In the genomic region with DNA sequence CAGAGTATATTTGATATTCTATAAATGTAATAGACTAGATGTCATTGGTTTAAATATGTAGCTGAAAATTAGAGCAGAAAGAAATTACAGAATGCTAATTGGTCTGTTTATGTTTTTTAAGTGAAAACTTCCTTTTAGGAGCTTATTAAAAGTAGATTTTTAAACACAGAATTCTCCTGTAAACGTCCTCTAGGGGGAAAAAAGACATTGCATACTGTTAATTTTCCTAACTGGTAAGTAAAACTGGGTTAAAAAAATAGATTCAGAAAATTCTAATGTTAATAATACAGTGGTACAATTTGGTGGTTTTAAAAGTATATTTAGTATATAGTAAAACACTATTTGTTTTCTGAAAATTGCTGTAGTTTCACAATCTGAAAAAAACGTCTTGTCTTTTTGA, we compare ENCODE assay signal across 16 cellular contexts.
"Had no signal": no experiment of that assay in that cellular context is flagged by ENCODE, and none has a peak within 500 bp of the region (broad histone marks: within the 10 kb centered on the region; RNA-seq: fewer than 3 reads in every experiment).

No MANE protein-coding gene starts in this region.

- FAIRE-seq: endothelial cell of umbilical vein had no signal

- H3K27ac Mint-ChIP-seq: naive thymus-derived CD4-positive, alpha-beta T cell; nephron progenitor cell; stimulated activated naive B cell treated with anti-CD40 and anti-IgM and Interleukin-4, amounts not matched to agents 10 μg/mL and 1 μg/mL and 100 μg/mL, for 72 hours; stimulated activated naive CD8-positive, alpha-beta T cell treated with anti-CD3 and anti-CD28 coated beads, Interleukin-15, amount 100 ng/mL, for 72 hours had no signal

- H3K27me3 Mint-ChIP-seq: naive thymus-derived CD4-positive, alpha-beta T cell; stimulated activated naive B cell treated with anti-CD40 and anti-IgM and Interleukin-4, amounts not matched to agents 10 μg/mL and 1 μg/mL and 100 μg/mL, for 72 hours; stimulated activated naive CD8-positive, alpha-beta T cell treated with anti-CD3 and anti-CD28 coated beads, Interleukin-15, amount 100 ng/mL, for 72 hours had no signal

- H3K4me3 Mint-ChIP-seq: naive thymus-derived CD4-positive, alpha-beta T cell; nephron progenitor cell; stimulated activated naive B cell treated with anti-CD40 and anti-IgM and Interleukin-4, amounts not matched to agents 10 μg/mL and 1 μg/mL and 100 μg/mL, for 72 hours; stimulated activated naive CD8-positive, alpha-beta T cell treated with anti-CD3 and anti-CD28 coated beads, Interleukin-15, amount 100 ng/mL, for 72 hours had no signal

- DNase-seq: colonic mucosa; dermis blood vessel endothelial cell; erythroblast; foreskin keratinocyte; head of caudate nucleus; mammary epithelial cell; naive thymus-derived CD4-positive, alpha-beta T cell; nephron progenitor cell; ovary; sigmoid colon; stimulated activated CD4-positive, alpha-beta T cell treated with anti-CD3 and anti-CD28 coated beads, Interleukin-2, amount 100 ng/mL, for 24 hours; stimulated activated CD4-positive, alpha-beta T cell treated with anti-CD3 and anti-CD28 coated beads, Interleukin-4, amount 100 ng/mL, for 4 hours; stimulated activated naive B cell treated with anti-CD40 and anti-IgM and Interleukin-4, amounts not matched to agents 10 μg/mL and 1 μg/mL and 100 μg/mL, for 72 hours; stimulated activated naive CD8-positive, alpha-beta T cell treated with anti-CD3 and anti-CD28 coated beads, Interleukin-15, amount 100 ng/mL, for 72 hours; transverse colon had no signal

- H3K4me1 Mint-ChIP-seq: nephron progenitor cell had no signal
